In genomic region chr3:128429751-128430150, GRCh38 we compare ENCODE assay signal across 23 cellular contexts. TPM values are rescaled to one million over a fixed set of nuclear protein-coding genes. Genes with fewer than 3 reads are reported as not detected.
"Had no signal": no experiment of that assay in that cellular context is flagged by ENCODE, and none has a peak within 500 bp of the region (broad histone marks: within the 10 kb centered on the region; RNA-seq: fewer than 3 reads in every experiment).

No MANE protein-coding gene starts in this region.

- ATAC-seq: SK-N-SH treated with all-trans-retinoic acid at 6 μM for 48 hours had no signal

- DNase-seq: IMR-90, Kasumi-1, NCI-H1092, NCI-H1105 treated with DMSO at 0.1 percent for 48 hours, NCI-H1417 treated with DMSO at 0.1 percent for 48 hours, NCI-H146, NCI-H1694 treated with DMSO at 0.1 percent for 48 hours, NCI-H2029, NCI-H2081 treated with DMSO at 0.1 percent for 48 hours, NCI-H2171, NCI-H226, NCI-H446, NCI-H510A, NCI-H524 treated with DMSO at 0.1 percent for 48 hours, NCI-H774, RPMI8226, SHP77 had no signal

- H3K4me2 ChIP-seq: KMS-11 had no signal

- H3K9ac ChIP-seq: KMS-11 had no signal

- H3K27ac ChIP-seq: HL-60, KMS-11 had no signal

- FAIRE-seq: RCC 7860 had no signal

RNA-seq across cellular contexts. Expression of gene DNAJB8, which starts 36.9 kb away (rescaled TPM):
- total RNA-seq: IMR-90, M059J, SK-MEL-5 had no signal
- polyA plus RNA-seq: IMR-90 had no signal
